In the genomic region with DNA sequence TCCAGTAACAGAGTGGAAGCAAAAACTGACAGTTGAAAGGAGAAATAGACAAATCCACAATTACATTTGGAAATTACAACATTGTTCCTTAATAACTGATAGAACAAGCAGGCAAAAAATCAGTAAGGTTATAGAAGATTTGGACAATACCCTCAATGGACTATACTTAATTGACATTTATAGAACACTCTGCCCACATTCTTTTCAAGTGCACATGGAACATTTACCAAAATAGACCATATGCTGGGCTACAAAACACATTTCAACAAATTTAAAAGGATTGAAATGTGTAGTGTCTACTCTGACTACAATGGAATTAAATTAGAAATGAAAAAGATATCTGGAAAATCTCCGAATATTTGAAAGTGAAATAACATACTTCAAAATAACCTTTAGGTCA, we compare ENCODE assay signal across 6 cellular contexts. TPM values are rescaled to one million over a fixed set of nuclear protein-coding genes. Genes with fewer than 3 reads are reported as not detected.
DNase-seq lines count a peak whose midpoint lies in the region; ATAC-seq, FAIRE-seq and TF ChIP-seq lines count a peak whose summit lies in the region.
"Not testable (repeated sequence)": the region's sequence is repeated elsewhere in the genome, so short reads cannot be mapped to it uniquely, and the experiment has no call there.

No MANE protein-coding gene starts in this region.

- H3K4me3 Mint-ChIP-seq in astrocyte (ENCODE audit: unreplicated experiment); osteocyte (ENCODE audit: unreplicated experiment): not testable (repeated sequence)

- FAIRE-seq in astrocyte (lab: Jason Lieb, UNC) = peak; percentile 20

- H4K20me1 ChIP-seq in OCI-LY7 (ENCODE audit: insufficient read depth, low read length) = not testable (repeated sequence)
- H4K20me1 ChIP-seq in astrocyte (ENCODE audit: insufficient read depth, low read length) = peaks cover 37% of the 10 kb centered on the region

- ATAC-seq in SK-N-SH treated with all-trans-retinoic acid at 6 μM for 48 hours = not testable (repeated sequence)
- ATAC-seq in Right ventricle myocardium superior (ENCODE audit: poor library complexity) (peak; percentile 70), left ventricle myocardium superior (peak; percentile 55)

- TF ChIP-seq CTCF in OCI-LY7 (conservative IDR thresholded peaks at IDR 0.05; ENCODE audit: low read length); astrocyte (IDR thresholded peaks at IDR 0.05; ENCODE audit: insufficient read depth, low read depth, low read length); osteocyte (IDR thresholded peaks at IDR 0.05): not testable (repeated sequence)

- intact Hi-C loops in OCI-LY7 (cut with micrococcal nuclease; ENCODE audit: unreplicated experiment); Right ventricle myocardium superior (cut with DNase I); left ventricle myocardium superior (cut with micrococcal nuclease): not testable (repeated sequence)

- H3K79me2 ChIP-seq in OCI-LY7 (ENCODE audit: insufficient read depth, low read depth, low read length) = peaks cover 73% of the 10 kb centered on the region
- H3K79me2 ChIP-seq in astrocyte (ENCODE audit: insufficient read depth, low read length) = peaks cover 86% of the 10 kb centered on the region

- not testable (repeated sequence) for H3K9ac ChIP-seq in astrocyte (ENCODE audit: low read length)

- H3K27ac ChIP-seq in OCI-LY7 (ENCODE audit: low read depth, low read length, poor library complexity, severe bottlenecking); astrocyte (ENCODE audit: low read depth, low read length): not testable (repeated sequence)

- not testable (repeated sequence) for H3K36me3 Mint-ChIP-seq in astrocyte (ENCODE audit: low read depth, unreplicated experiment); osteocyte (ENCODE audit: unreplicated experiment)

- not testable (repeated sequence) for H3K9me2 ChIP-seq in OCI-LY7 (ENCODE audit: insufficient read depth, low read length)

- H3K9me3 ChIP-seq in OCI-LY7 (ENCODE audit: low read length); astrocyte (ENCODE audit: insufficient read depth, low read depth, low read length): not testable (repeated sequence)

- not testable (repeated sequence) for H3K27me3 ChIP-seq in astrocyte (ENCODE audit: insufficient read depth, low read length)

- not testable (repeated sequence) for H3K4me1 Mint-ChIP-seq in astrocyte (ENCODE audit: low read depth, unreplicated experiment)
- H3K4me1 Mint-ChIP-seq in osteocyte (ENCODE audit: unreplicated experiment) = peaks cover 18% of the 10 kb centered on the region

- POLR2A ChIA-PET in OCI-LY7 (lab: Charles Lee) = not testable (repeated sequence)

- not testable (repeated sequence) for H3K27ac Mint-ChIP-seq in astrocyte (ENCODE audit: unreplicated experiment)
- H3K27ac Mint-ChIP-seq in osteocyte (ENCODE audit: unreplicated experiment) = peak overlapping the region; percentile 34

- DNase-seq in OCI-LY7 (ENCODE audit: low spot score); astrocyte (ENCODE audit: low read depth); Right ventricle myocardium superior; left ventricle myocardium superior; osteocyte (ENCODE audit: extremely low spot score, unreplicated experiment): not testable (repeated sequence)

- not testable (repeated sequence) for H2AFZ ChIP-seq in OCI-LY7 (ENCODE audit: low read length); astrocyte (ENCODE audit: low read depth, low read length)

- not testable (repeated sequence) for H3K4me3 ChIP-seq in OCI-LY7 (ENCODE audit: low read depth, low read length, poor library complexity, severe bottlenecking); astrocyte (ENCODE audit: insufficient read depth, low read depth, low read length)

- not testable (repeated sequence) for H3K4me1 ChIP-seq in OCI-LY7 (ENCODE audit: insufficient read depth, low read length, poor library complexity, severe bottlenecking); astrocyte (ENCODE audit: insufficient read depth, low read length)

- not testable (repeated sequence) for H3K4me2 ChIP-seq in OCI-LY7 (ENCODE audit: low read length); astrocyte (ENCODE audit: low read length)

- peaks cover 19% of the 10 kb centered on the region for H3K36me3 ChIP-seq in OCI-LY7 (ENCODE audit: insufficient read depth, low read length)
- H3K36me3 ChIP-seq in astrocyte (ENCODE audit: insufficient read depth, low read length) = not testable (repeated sequence)

- H3K27me3 Mint-ChIP-seq in astrocyte (ENCODE audit: low read depth, unreplicated experiment); osteocyte (ENCODE audit: unreplicated experiment): not testable (repeated sequence)

- TSS peak; percentile 12 for BruUV-seq in OCI-LY7 (replicated peaks; lab: Mats Ljungman, UMichigan)

- CTCF ChIA-PET in OCI-LY7 (lab: Charles Lee; ENCODE audit: unreplicated experiment) = not testable (repeated sequence)

- H3K9me3 Mint-ChIP-seq in astrocyte (ENCODE audit: unreplicated experiment); osteocyte (ENCODE audit: unreplicated experiment): not testable (repeated sequence)

TF ChIP-seq in SK-N-SH treated with all-trans-retinoic acid at 6 μM for 48 hours, 23 proteins besides CTCF, POLR2A, EP300 and RAD21:
- 0 out of 2 replicates have a peak, but pooled peaks have one; percentile 27 for TF ChIP-seq ISL1 (CRISPR knock-in tag; IDR thresholded peaks at IDR 0.05)

RNA-seq across cellular contexts. Expression of a gene that starts 21.8 kb away (rescaled TPM):
- 36.6 and 46.6 TPM in 2 replicates for total RNA-seq in OCI-LY7 (2014; rRNA removed; shearing (Covaris generic))
- 58.9 and 60.1 TPM in 2 replicates for total RNA-seq in OCI-LY7 (2022)
- 53.0 and 54.2 TPM in 2 replicates for total RNA-seq in astrocyte
- 29.9 TPM for total RNA-seq in Right ventricle myocardium superior
- total RNA-seq in left ventricle myocardium superior = 29.5 TPM
- 47.0 and 51.9 TPM in 2 replicates for total RNA-seq in osteocyte
